11 cellular contexts compared by ENCODE assay signal in the genomic region with DNA sequence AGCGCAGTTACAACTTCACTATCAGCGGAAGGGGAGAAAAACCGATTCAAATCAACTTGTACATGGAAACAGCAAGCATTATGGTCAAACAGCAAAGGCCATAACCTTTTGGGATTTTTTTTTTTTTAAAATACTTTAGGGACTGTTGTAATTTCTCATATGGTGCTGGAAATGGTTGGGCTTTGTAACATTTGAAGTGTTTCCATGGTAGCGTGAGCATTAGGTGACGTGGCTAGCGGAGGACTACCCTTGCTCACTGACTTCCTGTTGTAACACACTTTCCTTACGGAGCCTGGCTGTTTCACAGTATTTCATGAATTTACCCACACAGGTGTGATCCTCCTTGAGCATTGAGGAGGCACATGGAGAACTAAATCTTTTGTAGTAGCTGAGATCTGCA.
"Had no signal": no experiment of that assay in that cellular context is flagged by ENCODE, and none has a peak within 500 bp of the region (broad histone marks: within the 10 kb centered on the region; RNA-seq: fewer than 3 reads in every experiment).

No MANE protein-coding gene starts in this region.

- H3K9me3 Mint-ChIP-seq: activated B cell treated with CpG ODN at 0.5 μM for 24 hours; activated CD4-positive, alpha-beta T cell treated with anti-CD3 and anti-CD28 coated beads, Interleukin-2, amount 10 ng/mL, durations not matched to agents 24 days and 14 days; memory B cell had no signal

- H3K27ac Mint-ChIP-seq: activated B cell treated with CpG ODN at 0.5 μM for 24 hours; activated CD4-positive, alpha-beta T cell treated with anti-CD3 and anti-CD28 coated beads, Interleukin-2, amount 10 ng/mL, durations not matched to agents 24 days and 14 days; memory B cell had no signal

- H3K4me3 Mint-ChIP-seq: activated B cell treated with CpG ODN at 0.5 μM for 24 hours; activated CD4-positive, alpha-beta T cell treated with anti-CD3 and anti-CD28 coated beads, Interleukin-2, amount 10 ng/mL, durations not matched to agents 24 days and 14 days; memory B cell had no signal

- H3K27me3 Mint-ChIP-seq: memory B cell had no signal

- H3K27me3 ChIP-seq: dorsolateral prefrontal cortex had no signal

- DNase-seq: activated B cell treated with CpG ODN at 0.5 μM for 24 hours; activated CD4-positive, alpha-beta T cell treated with anti-CD3 and anti-CD28 coated beads, Interleukin-2, amount 10 ng/mL, durations not matched to agents 24 days and 14 days; activated naive CD4-positive, alpha-beta T cell treated with anti-CD3 and anti-CD28 coated beads, Interleukin-2, amount 50 U/mL, for 16 hours; dorsolateral prefrontal cortex; left colon; stimulated activated CD4-positive, alpha-beta T cell treated with anti-CD3 and anti-CD28 coated beads, Interleukin-12 subunit alpha, Interleukin-12 subunit beta, amount 100 ng/mL, for 4 hours; stimulated activated naive CD4-positive, alpha-beta T cell; T-helper 2 cell had no signal

- H3K36me3 Mint-ChIP-seq: memory B cell had no signal

- H3K4me3 ChIP-seq: dorsolateral prefrontal cortex had no signal

- ATAC-seq: esophagus mucosa, left colon, sciatic nerve had no signal
